ENCODE assay signal across 10 cellular contexts in genomic region chr10:24008164-24009066, GRCh38.
A peak's percentile ranks its signal among the peaks of the same experiment; 100 is the strongest.
DNase-seq lines count a peak whose midpoint lies in the region; ATAC-seq, FAIRE-seq and TF ChIP-seq lines count a peak whose summit lies in the region.
"Had no signal": no experiment of that assay in that cellular context is flagged by ENCODE, and none has a peak within 500 bp of the region (broad histone marks: within the 10 kb centered on the region; RNA-seq: fewer than 3 reads in every experiment).

No MANE protein-coding gene starts in this region.

- H3K4me2 ChIP-seq in keratinocyte (ENCODE audit: control insufficient read depth, extremely low read depth, insufficient read depth, low read depth, low read length), result peak overlapping the region; percentile 35

- no peaks in the 10 kb centered on the region for H3K79me2 ChIP-seq in keratinocyte (ENCODE audit: control insufficient read depth, insufficient read depth, low read length)

- dilution Hi-C loops in keratinocyte (cut with MboI; ENCODE audit: extremely low pct_ligation_motif_present, low sequenced_read_pairs), result no loop called here

- H3K36me3 ChIP-seq in brain microvascular endothelial cell (replicated peaks) (no peaks in the 10 kb centered on the region), keratinocyte (ENCODE audit: control insufficient read depth in 2 of 2, extremely low read depth in 1 of 2, insufficient read depth in 2 of 2, low read length in 2 of 2) (no peaks in the 10 kb centered on the region), thoracic aorta (no peaks in the 10 kb centered on the region)

- H2AFZ ChIP-seq in keratinocyte (ENCODE audit: control insufficient read depth, low read length), result no peak overlapping the region

- H3K9me3 ChIP-seq in keratinocyte (ENCODE audit: control insufficient read depth, low read depth, low read length) (no peaks in the 10 kb centered on the region), thoracic aorta (no peaks in the 10 kb centered on the region)

- in situ Hi-C loops in brain microvascular endothelial cell (cut with HindIII; ENCODE audit: low pct_ligation_motif_present, low sequenced_read_pairs), result no loop called here

- no peak overlapping the region for H3K9ac ChIP-seq in keratinocyte (ENCODE audit: control insufficient read depth, extremely low read depth, insufficient read depth, low read length)

- H3K4me1 ChIP-seq in keratinocyte (ENCODE audit: control insufficient read depth, extremely low read depth, insufficient read depth, low read length) (peaks cover 6% of the 10 kb centered on the region), thoracic aorta (ENCODE audit: control insufficient read depth in 1 of 2, low read depth in 2 of 2) (no peaks in the 10 kb centered on the region)

- no peak overlapping the region for H3K27ac ChIP-seq in brain microvascular endothelial cell
- no peak overlapping the region for H3K27ac ChIP-seq in keratinocyte (ENCODE audit: control insufficient read depth, insufficient read depth, low read length)
- H3K27ac ChIP-seq in thoracic aorta, result no peak overlapping the region
- H3K27ac ChIP-seq: 22Rv1 had no signal

- DNase-seq in DMS153 (lab: John Stamatoyannopoulos, UW), result peak; percentile 2
- no peak for DNase-seq in DMS153 treated with DMSO at 0.1 percent for 48 hours (lab: John Stamatoyannopoulos, UW; ENCODE audit: unreplicated experiment)
- peak; percentile 5 for DNase-seq in brain microvascular endothelial cell
- no peak for DNase-seq in keratinocyte (ENCODE audit: low read depth, low spot score)
- no peak for DNase-seq in thoracic aorta (ENCODE audit: low spot score)
- no peak for DNase-seq in NOMO-1 (lab: John Stamatoyannopoulos, UW; ENCODE audit: unreplicated experiment in 2 of 2)
- no peak for DNase-seq in NCI-H2107 (lab: John Stamatoyannopoulos, UW)

- ATAC-seq in thoracic aorta (ENCODE audit: insufficient number of reproducible peaks, low FRiP score, low read depth) (no peak), HG02885 (IDR thresholded peaks at IDR 0.05; ENCODE audit: poor library complexity, unreplicated experiment) (no peak)
- ATAC-seq: activated T-helper 17 cell treated with anti-CD3 and anti-CD28 coated beads, Interleukin-2, amount 50 U/mL, for 72 hours had no signal

- H3K4me3 ChIP-seq in brain microvascular endothelial cell (ENCODE audit: low read depth, low read length), result no peak overlapping the region
- H3K4me3 ChIP-seq in keratinocyte (ENCODE audit: control insufficient read depth in 2 of 3, extremely low read depth in 1 of 3, insufficient read depth in 2 of 3, low read depth in 1 of 3, low read length in 3 of 3), result no peak overlapping the region
- H3K4me3 ChIP-seq in thoracic aorta, result peak overlapping the region; percentile 28

- peak; percentile 79 for FAIRE-seq in keratinocyte (lab: Jason Lieb, UNC)

- H4K20me1 ChIP-seq in keratinocyte (ENCODE audit: control insufficient read depth, extremely low read depth, insufficient read depth, low read length), result no peaks in the 10 kb centered on the region

- no peaks in the 10 kb centered on the region for H3K9me1 ChIP-seq in keratinocyte (ENCODE audit: control insufficient read depth, extremely low read depth, insufficient read depth, low read length)

- H3K27me3 ChIP-seq in brain microvascular endothelial cell (replicated peaks), result no peaks in the 10 kb centered on the region
- H3K27me3 ChIP-seq in keratinocyte (ENCODE audit: control insufficient read depth, extremely low read depth, insufficient read depth, low read length), result peaks cover 2% of the 10 kb centered on the region
- H3K27me3 ChIP-seq in thoracic aorta (replicated peaks; ENCODE audit: insufficient read depth), result no peaks in the 10 kb centered on the region

- TF ChIP-seq CTCF in brain microvascular endothelial cell (IDR thresholded peaks at IDR 0.05; ENCODE audit: low read depth, low read length, missing control alignments) (no peak), keratinocyte (optimal IDR thresholded peaks at IDR 0.05 in 1 of 3, IDR thresholded peaks at IDR 0.05 in 1 of 3, conservative IDR thresholded peaks at IDR 0.05 in 1 of 3; ENCODE audit: extremely low read depth in 1 of 3, insufficient read depth in 2 of 3, low read length in 3 of 3) (no peak), thoracic aorta (IDR thresholded peaks at IDR 0.05) (no peak)

Comparison
In these comparisons a context has a peak if more than half of its experiments do, and no peak if none do; other contexts are left out.
1. DNase-seq: peak in DMS153 (single experiment) and brain microvascular endothelial cell (single experiment); none in DMS153 treated with DMSO at 0.1 percent for 48 hours (single experiment), keratinocyte (single experiment), thoracic aorta (single experiment), NOMO-1 (0 of 2) and NCI-H2107 (single experiment).